Comparison of ENCODE assay signal across 8 cellular contexts in genomic region chr13:114282143-114282685, GRCh38. TPM values are rescaled to one million over a fixed set of nuclear protein-coding genes. Genes with fewer than 3 reads are reported as not detected.
DNase-seq lines count a peak whose midpoint lies in the region; ATAC-seq, FAIRE-seq and TF ChIP-seq lines count a peak whose summit lies in the region.

No MANE protein-coding gene starts in this region.

- TF ChIP-seq CTCF in bronchial epithelial cell (IDR thresholded peaks at IDR 0.05; ENCODE audit: insufficient read depth, low read length, severe bottlenecking) (no peak), kidney (IDR thresholded peaks at IDR 0.05; ENCODE audit: borderline replicate concordance, extremely low read depth, insufficient read depth) (no peak)

- peak overlapping the region; percentile 91 to 96 (median 94) for H3K4me3 Mint-ChIP-seq in IgD-negative memory B cell

- H3K36me3 Mint-ChIP-seq in IgD-negative memory B cell, result peaks cover 15% of the 10 kb centered on the region

- peak overlapping the region; percentile 77 to 79 for H3K27ac ChIP-seq in kidney (ENCODE audit: low read depth in 2 of 2, low read length in 2 of 2)

- intact Hi-C loops in kidney (cut with DNase I), result no loop called here

- no peaks in the 10 kb centered on the region for H3K27me3 Mint-ChIP-seq in IgD-negative memory B cell

- DNase-seq in COR-L47 (lab: John Stamatoyannopoulos, UW) (peak; percentile 70), T-helper 9 cell (peak; percentile 25), bronchial epithelial cell (ENCODE audit: low read depth) (peak; percentile 60), kidney (peak; percentile 84), NCI-H226 (no peak)
- DNase-seq in stimulated activated CD4-positive, alpha-beta T cell treated with anti-CD3 and anti-CD28 coated beads, Interleukin-12 subunit alpha, Interleukin-12 subunit beta, amount 100 ng/mL, for 48 hours (ENCODE audit: low read depth in 2 of 3, low spot score in 1 of 3), result peak; percentile 2 to 49 (median 21)

- peak overlapping the region; percentile 92 to 97 (median 95) for H3K27ac Mint-ChIP-seq in IgD-negative memory B cell

- peaks cover 23 to 25% (median 25%) of the 10 kb centered on the region in 3 donors for H3K4me1 Mint-ChIP-seq in IgD-negative memory B cell

- FAIRE-seq in bronchial epithelial cell (lab: Jason Lieb, UNC) (no peak), kidney (lab: Jason Lieb, UNC) (no peak)

- peaks cover 2 to 17% of the 10 kb centered on the region in 2 donors for H3K4me1 ChIP-seq in kidney (ENCODE audit: control insufficient read depth in 1 of 2, insufficient read depth in 1 of 2, low read depth in 1 of 2, low read length in 2 of 2)

- H3K4me3 ChIP-seq in bronchial epithelial cell (ENCODE audit: low read depth, low read length) (peak overlapping the region; percentile 77), kidney (ENCODE audit: low read length in 2 of 2) (peak overlapping the region; percentile 88 to 90)

- peak overlapping the region; percentile 70 to 82 for H3K9ac ChIP-seq in kidney (ENCODE audit: low read length in 2 of 2)

- H3K36me3 ChIP-seq in bronchial epithelial cell (ENCODE audit: control insufficient read depth, insufficient read depth, low read length) (peaks cover 8% of the 10 kb centered on the region), kidney (ENCODE audit: control insufficient read depth in 1 of 2, insufficient read depth in 2 of 2, low read length in 2 of 2) (peaks cover 3 to 7% of the 10 kb centered on the region in 2 donors)

- H3K27me3 ChIP-seq in bronchial epithelial cell (ENCODE audit: control insufficient read depth, insufficient read depth, low read length), result no peaks in the 10 kb centered on the region

- no peaks in the 10 kb centered on the region for H3K9me3 ChIP-seq in kidney (ENCODE audit: control insufficient read depth in 1 of 2, low read length in 2 of 2)

- ATAC-seq in GM21360 (IDR thresholded peaks at IDR 0.05; ENCODE audit: unreplicated experiment), result peak; percentile 39

- H3K9me3 Mint-ChIP-seq in IgD-negative memory B cell, result no peaks in the 10 kb centered on the region

RNA-seq across cellular contexts. Expression of gene UPF3A, which starts 0.8 kb away (rescaled TPM):
- polyA plus RNA-seq in IgD-negative memory B cell, result 35.5 TPM
- 13.7 and 17.8 TPM in 2 replicates for total RNA-seq in bronchial epithelial cell
- total RNA-seq in kidney, result 41.7 TPM
- polyA plus RNA-seq in kidney (ENCODE audit: insufficient read depth, low read depth, low replicate concordance), result 34.5 TPM

RNA-seq across cellular contexts. Expression of gene CHAMP1, which starts 32.1 kb away (rescaled TPM):
- polyA plus RNA-seq in IgD-negative memory B cell, result 14.6 TPM
- 5.5 and 6.3 TPM in 2 replicates for total RNA-seq in bronchial epithelial cell
- total RNA-seq in kidney, result 23.3 TPM
- 5.8 TPM for polyA plus RNA-seq in kidney (ENCODE audit: insufficient read depth, low read depth, low replicate concordance)

RNA-seq across cellular contexts. Expression of gene CDC16, which starts 47.5 kb away (rescaled TPM):
- 22.6 TPM for polyA plus RNA-seq in IgD-negative memory B cell
- 36.7 and 41.1 TPM in 2 replicates for total RNA-seq in bronchial epithelial cell
- 57.7 TPM for total RNA-seq in kidney
- 49.3 TPM for polyA plus RNA-seq in kidney (ENCODE audit: insufficient read depth, low read depth, low replicate concordance)
